ENCODE assay signal across 9 cellular contexts in genomic region chr18:11955299-11956029, GRCh38. TPM values are rescaled to one million over a fixed set of nuclear protein-coding genes. Genes with fewer than 3 reads are reported as not detected.
DNase-seq lines count a peak whose midpoint lies in the region; ATAC-seq and TF ChIP-seq lines count a peak whose summit lies in the region.
"Had no signal": no experiment of that assay in that cellular context is flagged by ENCODE, and none has a peak within 500 bp of the region (broad histone marks: within the 10 kb centered on the region; RNA-seq: fewer than 3 reads in every experiment).

No MANE protein-coding gene starts in this region.

- RAD21 ChIA-PET in HCT116 (lab: Charles Lee; ENCODE audit: low non-redundant PET in 1 of 2, low total read pairs in 2 of 2, uncharacterized antibody in 2 of 2, unreplicated experiment in 2 of 2) = no interaction called here

- H3K79me2 ChIP-seq in HCT116 (ENCODE audit: insufficient read depth, low read length) = no peaks in the 10 kb centered on the region

- H3K27me3 Mint-ChIP-seq in activated T-helper 2 cell treated with anti-CD3 and anti-CD28 coated beads, Interferon-gamma antibody, Interleukin-2, Interleukin-4, amounts not matched to agents 10 μg/mL and 5 μg/mL and 100 μg/mL, durations not matched to agents 14 hours and 24 hours and 36 hours (ENCODE audit: low read depth) = no peaks in the 10 kb centered on the region

- H3K36me3 Mint-ChIP-seq in activated T-helper 2 cell treated with anti-CD3 and anti-CD28 coated beads, Interferon-gamma antibody, Interleukin-2, Interleukin-4, amounts not matched to agents 10 μg/mL and 5 μg/mL and 100 μg/mL, durations not matched to agents 14 hours and 24 hours and 36 hours (ENCODE audit: low read depth) = no peaks in the 10 kb centered on the region

- peaks cover 3% of the 10 kb centered on the region for H3K4me1 Mint-ChIP-seq in activated T-helper 2 cell treated with anti-CD3 and anti-CD28 coated beads, Interferon-gamma antibody, Interleukin-2, Interleukin-4, amounts not matched to agents 10 μg/mL and 5 μg/mL and 100 μg/mL, durations not matched to agents 14 hours and 24 hours and 36 hours (ENCODE audit: low read depth)

- ATAC-seq in HCT116 (no peak), HG03432 (IDR thresholded peaks at IDR 0.05; ENCODE audit: unreplicated experiment) (no peak), GM19463 (IDR thresholded peaks at IDR 0.05; ENCODE audit: unreplicated experiment) (no peak)

- no peak overlapping the region for H3K27ac Mint-ChIP-seq in activated T-helper 2 cell treated with anti-CD3 and anti-CD28 coated beads, Interferon-gamma antibody, Interleukin-2, Interleukin-4, amounts not matched to agents 10 μg/mL and 5 μg/mL and 100 μg/mL, durations not matched to agents 14 hours and 24 hours and 36 hours

- H3K9me2 ChIP-seq in HCT116 (ENCODE audit: insufficient read depth) = no peaks in the 10 kb centered on the region

- CTCF ChIA-PET in HCT116 (lab: Charles Lee) = no interaction called here

- H2AFZ ChIP-seq in HCT116 (ENCODE audit: low read depth, low read length, poor library complexity, severe bottlenecking) = peak overlapping the region; percentile 92

- H3K4me3 Mint-ChIP-seq in activated T-helper 2 cell treated with anti-CD3 and anti-CD28 coated beads, Interferon-gamma antibody, Interleukin-2, Interleukin-4, amounts not matched to agents 10 μg/mL and 5 μg/mL and 100 μg/mL, durations not matched to agents 14 hours and 24 hours and 36 hours (ENCODE audit: low read depth) = no peak overlapping the region

- H3K4me1 ChIP-seq in HCT116 (ENCODE audit: control insufficient read depth in 1 of 2, insufficient read depth in 2 of 2, low read length in 2 of 2) (peaks cover 5 to 14% of the 10 kb centered on the region in 2 experiments; a peak in 3 of 4 replicates), skeletal muscle tissue (ENCODE audit: control insufficient read depth in 3 of 3, insufficient read depth in 3 of 3, low read length in 3 of 3) (peaks cover 0 to 8% (median 0%) of the 10 kb centered on the region in 3 donors)

- H3K4me2 ChIP-seq in HCT116 (ENCODE audit: low read length) = peak overlapping the region; percentile 9; the same call in 1 of the 2 replicates

- no peak overlapping the region for H3K27ac ChIP-seq in HCT116 (ENCODE audit: low read depth, low read length)
- H3K27ac ChIP-seq in SK-N-MC = peak overlapping the region; percentile 98
- peak overlapping the region; percentile 14 for H3K27ac ChIP-seq in skeletal muscle tissue (ENCODE audit: low read depth, low read length)

- no peaks in the 10 kb centered on the region for H3K36me3 ChIP-seq in HCT116 (ENCODE audit: control insufficient read depth in 1 of 2, insufficient read depth in 2 of 2, low read length in 2 of 2)
- H3K36me3 ChIP-seq in SK-N-MC (ENCODE audit: insufficient read depth, low read length) = no peaks in the 10 kb centered on the region
- H3K36me3 ChIP-seq in skeletal muscle tissue (ENCODE audit: control insufficient read depth in 3 of 3, insufficient read depth in 3 of 3, low read length in 3 of 3) = no peaks in the 10 kb centered on the region

- intact Hi-C loops in HCT116 (cut with micrococcal nuclease) = no loop called here
- intact Hi-C loops in activated T-helper 2 cell treated with anti-CD3 and anti-CD28 coated beads, Interferon-gamma antibody, Interleukin-2, Interleukin-4, amounts not matched to agents 10 μg/mL and 5 μg/mL and 100 μg/mL, durations not matched to agents 14 hours and 24 hours and 36 hours (cut with micrococcal nuclease) = no loop called here

- H3K9ac ChIP-seq in HCT116 (ENCODE audit: low read length) (no peak overlapping the region), SK-N-MC (ENCODE audit: insufficient read length) (peak overlapping the region; percentile 63), skeletal muscle tissue (ENCODE audit: low read depth in 1 of 3, low read length in 3 of 3) (no peak overlapping the region)

- H3K27me3 ChIP-seq in HCT116 (ENCODE audit: insufficient read depth, low read length) = no peaks in the 10 kb centered on the region
- no peaks in the 10 kb centered on the region for H3K27me3 ChIP-seq in skeletal muscle tissue (ENCODE audit: control insufficient read depth in 3 of 3, insufficient read depth in 3 of 3, low read length in 3 of 3)

- POLR2A ChIA-PET in HCT116 (lab: Charles Lee) = no interaction called here

- DNase-seq in HCT116 (ENCODE audit: low read depth, low spot score) (no peak), SK-N-MC (ENCODE audit: low read depth, low spot score) (peak; percentile 84), glomerular endothelial cell (ENCODE audit: extremely low read depth, low read depth, low spot score) (peak; percentile 42)
- DNase-seq in activated T-helper 2 cell treated with anti-CD3 and anti-CD28 coated beads, Interferon-gamma antibody, Interleukin-2, Interleukin-4, amounts not matched to agents 10 μg/mL and 5 μg/mL and 100 μg/mL, durations not matched to agents 14 hours and 24 hours and 36 hours (ENCODE audit: low spot score) = no peak
- no peak for DNase-seq in central memory CD4-positive, alpha-beta T cell
- DNase-seq: stimulated activated CD4-positive, alpha-beta T cell treated with anti-CD3 and anti-CD28 coated beads, Interleukin-12 subunit alpha, Interleukin-12 subunit beta, amount 100 ng/mL, for 4 hours had no signal

- peaks cover 13% of the 10 kb centered on the region for H3K9me3 Mint-ChIP-seq in activated T-helper 2 cell treated with anti-CD3 and anti-CD28 coated beads, Interferon-gamma antibody, Interleukin-2, Interleukin-4, amounts not matched to agents 10 μg/mL and 5 μg/mL and 100 μg/mL, durations not matched to agents 14 hours and 24 hours and 36 hours

- no peaks in the 10 kb centered on the region for H4K20me1 ChIP-seq in HCT116 (ENCODE audit: insufficient read depth)

- H3K9me3 ChIP-seq in HCT116 (ENCODE audit: control insufficient read depth in 1 of 2, insufficient read depth in 1 of 2, low read depth in 1 of 2, low read length in 2 of 2) = peaks cover 9 to 10% of the 10 kb centered on the region in 2 experiments; a peak in 2 of 4 replicates
- H3K9me3 ChIP-seq in SK-N-MC (ENCODE audit: low read depth, low read length) = no peaks in the 10 kb centered on the region
- H3K9me3 ChIP-seq in skeletal muscle tissue (ENCODE audit: control insufficient read depth in 3 of 3, low read length in 3 of 3) = no peaks in the 10 kb centered on the region

- H3K4me3 ChIP-seq in HCT116 (replicated peaks in 1 of 2; ENCODE audit: low read depth in 1 of 2, low read length in 2 of 2) (no peak overlapping the region), SK-N-MC (peak overlapping the region; percentile 39), skeletal muscle tissue (ENCODE audit: low read length in 3 of 3) (no peak overlapping the region)

- no TSS peak for BruUV-seq in HCT116 (replicated peaks; lab: Mats Ljungman, UMichigan)

- TF ChIP-seq RAD21 in HCT116 (IDR thresholded peaks at IDR 0.05; ENCODE audit: low read depth) = no peak

- TF ChIP-seq POLR2A in HCT116 (IDR thresholded peaks at IDR 0.05; ENCODE audit: borderline replicate concordance, extremely low read depth, insufficient read depth, insufficient read length) = no peak

- TF ChIP-seq CTCF in HCT116 (IDR thresholded peaks at IDR 0.05 in 2 of 3, conservative IDR thresholded peaks at IDR 0.05 in 1 of 3; ENCODE audit: borderline replicate concordance in 1 of 3, insufficient read depth in 1 of 3, low read depth in 2 of 3, low read length in 2 of 3) = no peak

TF ChIP-seq in HCT116, 20 proteins besides CTCF, POLR2A, EP300 and RAD21 (continues in another document):
- TF ChIP-seq ZFX (IDR thresholded peaks at IDR 0.05) = no peak
- no peak for TF ChIP-seq YY1 (IDR thresholded peaks at IDR 0.05; ENCODE audit: extremely low read depth, insufficient replicate concordance, low read depth, low read length)
- TF ChIP-seq EGR1 (IDR thresholded peaks at IDR 0.05; ENCODE audit: low read depth) = no peak
- TF ChIP-seq SP1 (IDR thresholded peaks at IDR 0.05; ENCODE audit: low read depth) = peak; percentile 7; the same call in 1 of the 2 replicates
- no peak for TF ChIP-seq SRF (IDR thresholded peaks at IDR 0.05; ENCODE audit: low read depth)
- TF ChIP-seq JUND (IDR thresholded peaks at IDR 0.05) = no peak
- TF ChIP-seq ATF3 (IDR thresholded peaks at IDR 0.05) = no peak
- no peak for TF ChIP-seq ZNF274 (IDR thresholded peaks at IDR 0.05; ENCODE audit: low read depth, low read length)
- no peak for TF ChIP-seq EZH2phosphoT487 (IDR thresholded peaks at IDR 0.05; ENCODE audit: borderline replicate concordance)
- TF ChIP-seq POLR2AphosphoS5 (IDR thresholded peaks at IDR 0.05; ENCODE audit: low read depth, low read length) = no peak

RNA-seq across cellular contexts. Expression of gene IMPA2, which starts 25.8 kb away (rescaled TPM):
- total RNA-seq in HCT116 (2021; ENCODE audit: unreplicated experiment) = 32.5 TPM
- polyA plus RNA-seq in HCT116 (2012) = 22.4 and 24.8 TPM in 2 replicates
- total RNA-seq in glomerular endothelial cell = 2.5 and 2.7 TPM in 2 replicates
- total RNA-seq in skeletal muscle tissue = 33.9 TPM
- 17.4 and 22.2 TPM in 2 replicates for total RNA-seq in activated T-helper 2 cell treated with anti-CD3 and anti-CD28 coated beads, Interferon-gamma antibody, Interleukin-2, Interleukin-4, amounts not matched to agents 10 μg/mL and 5 μg/mL and 100 μg/mL, durations not matched to agents 14 hours and 24 hours and 36 hours

RNA-seq across cellular contexts. Expression of gene MPPE1, which starts 47.3 kb away (rescaled TPM):
- 21.4 TPM for total RNA-seq in HCT116 (2021; ENCODE audit: unreplicated experiment)
- 12.1 and 12.4 TPM in 2 replicates for polyA plus RNA-seq in HCT116 (2012)
- total RNA-seq in glomerular endothelial cell = 11.4 and 19.8 TPM in 2 replicates
- total RNA-seq in skeletal muscle tissue = 20.9 TPM
- 37.5 and 40.6 TPM in 2 replicates for total RNA-seq in activated T-helper 2 cell treated with anti-CD3 and anti-CD28 coated beads, Interferon-gamma antibody, Interleukin-2, Interleukin-4, amounts not matched to agents 10 μg/mL and 5 μg/mL and 100 μg/mL, durations not matched to agents 14 hours and 24 hours and 36 hours

Comparison
In these comparisons a context has a peak if more than half of its experiments do, and no peak if none do; other contexts are left out.
1. DNase-seq: peak in SK-N-MC (single experiment) and glomerular endothelial cell (single experiment); none in HCT116 (single experiment), activated T-helper 2 cell treated with anti-CD3 and anti-CD28 coated beads, Interferon-gamma antibody, Interleukin-2, Interleukin-4, amounts not matched to agents 10 μg/mL and 5 μg/mL and 100 μg/mL, durations not matched to agents 14 hours and 24 hours and 36 hours (single experiment) and central memory CD4-positive, alpha-beta T cell (single experiment).